In genomic region chr4:51942108-51942832, GRCh38 we compare ENCODE assay signal across 23 cellular contexts.
A peak's percentile ranks its signal among the peaks of the same experiment; 100 is the strongest.
DNase-seq lines count a peak whose midpoint lies in the region; TF ChIP-seq lines count a peak whose summit lies in the region.
"Had no signal": no experiment of that assay in that cellular context is flagged by ENCODE, and none has a peak within 500 bp of the region (broad histone marks: within the 10 kb centered on the region; RNA-seq: fewer than 3 reads in every experiment).

No MANE protein-coding gene starts in this region.

- H3K36me3 Mint-ChIP-seq in progenitor cell of endocrine pancreas (ENCODE audit: insufficient read depth): peaks cover 1% of the 10 kb centered on the region
- H3K36me3 Mint-ChIP-seq: activated naive CD8-positive, alpha-beta T cell; natural killer cell treated with Interleukin-12 subunit alpha and Interleukin-12 subunit beta and Interleukin-15 and Interleukin-18, amount 100 ng/mL, for 72 hours had no signal

- no peak for TF ChIP-seq CTCF in progenitor cell of endocrine pancreas (IDR thresholded peaks at IDR 0.05; ENCODE audit: unreplicated experiment)

- no peaks in the 10 kb centered on the region for H3K27me3 Mint-ChIP-seq in progenitor cell of endocrine pancreas
- H3K27me3 Mint-ChIP-seq: natural killer cell treated with Interleukin-12 subunit alpha and Interleukin-12 subunit beta and Interleukin-15 and Interleukin-18, amount 100 ng/mL, for 72 hours had no signal

- H3K4me3 Mint-ChIP-seq in progenitor cell of endocrine pancreas (ENCODE audit: low read depth): no peak overlapping the region
- H3K4me3 Mint-ChIP-seq: activated naive CD8-positive, alpha-beta T cell; CD4-positive, alpha-beta T cell; natural killer cell treated with Interleukin-12 subunit alpha and Interleukin-12 subunit beta and Interleukin-15 and Interleukin-18, amount 100 ng/mL, for 72 hours had no signal

- H3K4me1 Mint-ChIP-seq in progenitor cell of endocrine pancreas (ENCODE audit: low read depth): peaks cover 1% of the 10 kb centered on the region

- peaks cover 8% of the 10 kb centered on the region for H3K9me3 Mint-ChIP-seq in progenitor cell of endocrine pancreas (ENCODE audit: low read depth)

- no peak overlapping the region for H3K27ac Mint-ChIP-seq in progenitor cell of endocrine pancreas
- H3K27ac Mint-ChIP-seq: activated naive CD8-positive, alpha-beta T cell; CD4-positive, alpha-beta T cell; natural killer cell treated with Interleukin-12 subunit alpha and Interleukin-12 subunit beta and Interleukin-15 and Interleukin-18, amount 100 ng/mL, for 72 hours had no signal

- DNase-seq in AG08395 (ENCODE audit: low spot score): peak; percentile 66
- peak; percentile 67 for DNase-seq in HT1080 (ENCODE audit: low read depth)
- DNase-seq in amniotic epithelial cell (ENCODE audit: low read depth): peak; percentile 11
- DNase-seq in kidney tubule cell (ENCODE audit: low spot score): peak; percentile 68
- no peak for DNase-seq in progenitor cell of endocrine pancreas (ENCODE audit: low spot score, unreplicated experiment)
- no peak for DNase-seq in DMS79 treated with DMSO at 0.1 percent for 48 hours (lab: John Stamatoyannopoulos, UW)
- no peak for DNase-seq in stimulated activated CD4-positive, alpha-beta T cell treated with anti-CD3 and anti-CD28 coated beads, Interleukin-15, amount 100 ng/mL, for 24 hours
- no peak for DNase-seq in NCI-H526 treated with DMSO at 0.1 percent for 48 hours (lab: John Stamatoyannopoulos, UW)
- DNase-seq: activated CD4-positive, CD25-positive, alpha-beta regulatory T cell treated with anti-CD3 and anti-CD28 coated beads, Interleukin-2, amount 50 U/mL, for 72 hours; activated CD8-positive, alpha-beta memory T cell treated with anti-CD3 and anti-CD28 coated beads for 24 hours; brain microvascular endothelial cell; CD4-positive, alpha-beta T cell; colonic mucosa; foreskin melanocyte; NCI-H1417; NCI-H2107; NCI-H526; posterior cingulate gyrus; stimulated activated CD4-positive, alpha-beta T cell treated with anti-CD3 and anti-CD28 coated beads, Interleukin-12 subunit alpha, Interleukin-12 subunit beta, amount 100 ng/mL, for 4 hours; substantia nigra; T1000 had no signal

Comparison
In these comparisons a context has a peak if more than half of its experiments do, and no peak if none do; other contexts are left out.
1. DNase-seq: peak in AG08395 (single experiment), HT1080 (single experiment), amniotic epithelial cell (single experiment) and kidney tubule cell (single experiment); none in progenitor cell of endocrine pancreas (single experiment), DMS79 treated with DMSO at 0.1 percent for 48 hours (single experiment), stimulated activated CD4-positive, alpha-beta T cell treated with anti-CD3 and anti-CD28 coated beads, Interleukin-15, amount 100 ng/mL, for 24 hours (single experiment) and NCI-H526 treated with DMSO at 0.1 percent for 48 hours (single experiment).